ENCODE assay signal across 8 cellular contexts in the genomic region with DNA sequence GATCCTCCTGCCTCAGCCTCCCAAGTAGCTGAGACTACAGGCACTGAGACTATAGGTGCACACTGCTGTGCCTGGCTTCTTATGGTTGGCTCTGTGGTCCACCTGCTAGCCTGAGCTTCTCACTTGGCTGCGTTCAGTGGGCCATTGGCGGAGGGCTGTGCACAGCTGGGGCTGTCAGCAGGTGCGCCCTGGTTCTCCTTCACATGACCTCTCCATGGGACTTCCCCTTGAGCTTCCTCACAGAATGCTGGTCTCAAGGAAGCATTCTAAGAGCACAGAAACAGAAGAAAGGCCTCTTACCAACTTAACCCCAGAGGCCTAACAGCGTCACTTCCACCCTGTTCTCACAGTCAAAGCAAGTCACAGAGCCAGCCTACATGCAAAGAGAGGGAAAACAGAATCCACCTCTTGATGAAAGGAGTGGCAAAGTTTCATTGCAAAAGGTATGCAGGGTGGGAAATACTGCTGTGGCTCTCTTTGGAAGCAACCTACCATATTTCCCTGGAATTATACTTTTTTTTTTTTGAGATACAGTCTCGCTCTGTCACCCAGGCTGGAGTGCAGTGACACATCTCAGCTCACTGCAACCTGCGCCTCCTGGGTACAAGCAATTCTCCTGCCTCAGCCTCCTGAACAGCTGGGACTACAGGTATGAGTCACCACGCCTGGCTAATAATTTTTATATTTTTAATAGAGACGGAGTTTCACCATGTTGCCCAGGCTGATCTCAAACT. TPM values are rescaled to one million over a fixed set of nuclear protein-coding genes. Genes with fewer than 3 reads are reported as not detected.
DNase-seq lines count a peak whose midpoint lies in the region; ATAC-seq and TF ChIP-seq lines count a peak whose summit lies in the region.

No MANE protein-coding gene starts in this region.

- peaks cover 0 to 66% (median 6%) of the 10 kb centered on the region in 3 donors for H3K36me3 ChIP-seq in tibial nerve

- peaks cover 23% of the 10 kb centered on the region for H3K4me1 Mint-ChIP-seq in activated T-helper 17 cell treated with anti-CD3 and anti-CD28 coated beads, Interleukin-2, amount 50 U/mL, for 72 hours

- no peaks in the 10 kb centered on the region for H3K27me3 ChIP-seq in tibial nerve

- H3K4me3 ChIP-seq in GM08714 (ENCODE audit: low read length) (peak overlapping the region; percentile 14; the same call in 1 of the 2 replicates), tibial nerve (no peak overlapping the region)

- H3K27ac Mint-ChIP-seq in activated T-helper 17 cell treated with anti-CD3 and anti-CD28 coated beads, Interleukin-2, amount 50 U/mL, for 72 hours: peak overlapping the region; percentile 90

- no peaks in the 10 kb centered on the region for H3K27me3 Mint-ChIP-seq in activated T-helper 17 cell treated with anti-CD3 and anti-CD28 coated beads, Interleukin-2, amount 50 U/mL, for 72 hours

- H3K4me3 Mint-ChIP-seq in activated T-helper 17 cell treated with anti-CD3 and anti-CD28 coated beads, Interleukin-2, amount 50 U/mL, for 72 hours: peak overlapping the region; percentile 78

- peaks cover 0 to 4% (median 0%) of the 10 kb centered on the region in 4 donors for H3K4me1 ChIP-seq in tibial nerve

- TF ChIP-seq EP300 in tibial nerve (IDR thresholded peaks at IDR 0.05): no peak

- intact Hi-C loops in left ventricle myocardium superior (cut with micrococcal nuclease): no loop called here

- ATAC-seq in GM19372 (IDR thresholded peaks at IDR 0.05; ENCODE audit: low read depth, unreplicated experiment) (peak; percentile 88), HG03097 (IDR thresholded peaks at IDR 0.05; ENCODE audit: low FRiP score, unreplicated experiment) (peak; percentile 84), left ventricle myocardium superior (no peak)
- ATAC-seq in activated T-helper 17 cell treated with anti-CD3 and anti-CD28 coated beads, Interleukin-2, amount 50 U/mL, for 72 hours (replicated peaks): peak; percentile 71

- no peaks in the 10 kb centered on the region for H3K9me3 ChIP-seq in tibial nerve

- no peak overlapping the region for H3K27ac ChIP-seq in tibial nerve

- no peak for TF ChIP-seq CTCF in tibial nerve (IDR thresholded peaks at IDR 0.05)

- TF ChIP-seq POLR2A in tibial nerve (IDR thresholded peaks at IDR 0.05): no peak

- DNase-seq in NCI-H446 treated with DMSO at 0.1 percent for 48 hours (lab: John Stamatoyannopoulos, UW) (no peak), tibial nerve (ENCODE audit: low spot score in 2 of 2) (no peak), left ventricle myocardium superior (no peak), dermis blood vessel endothelial cell (no peak)

- H3K36me3 Mint-ChIP-seq in activated T-helper 17 cell treated with anti-CD3 and anti-CD28 coated beads, Interleukin-2, amount 50 U/mL, for 72 hours (ENCODE audit: low read depth): peaks cover 90% of the 10 kb centered on the region

- no peaks in the 10 kb centered on the region for H3K9me3 Mint-ChIP-seq in activated T-helper 17 cell treated with anti-CD3 and anti-CD28 coated beads, Interleukin-2, amount 50 U/mL, for 72 hours

- 92 to 93% methylated on average over 8 of the region's 8 CpGs for WGBS in tibial nerve, 2 donors

RNA-seq across cellular contexts. Expression of gene RILPL2, which starts 9.3 kb away (rescaled TPM):
- 10 to 100 TPM; 12.3 to 12.6 TPM for total RNA-seq in activated T-helper 17 cell treated with anti-CD3 and anti-CD28 coated beads, Interleukin-2, amount 50 U/mL, for 72 hours
- total RNA-seq in tibial nerve: 1 to 10 TPM; 5.2 to 6.9 (median 6.1) TPM
- 2.1 TPM for total RNA-seq in left ventricle myocardium superior
- 3.8 and 4.1 TPM in 2 replicates for total RNA-seq in dermis blood vessel endothelial cell

RNA-seq across cellular contexts. Expression of gene SNRNP35, which starts 30.7 kb away (rescaled TPM):
- total RNA-seq in activated T-helper 17 cell treated with anti-CD3 and anti-CD28 coated beads, Interleukin-2, amount 50 U/mL, for 72 hours: 10 to 100 TPM; 23.5 to 31.4 TPM
- total RNA-seq in tibial nerve: 10 to 100 TPM in 3 of 4 donors, 1 to 10 TPM in 1; 8.1 to 31.8 (median 20.8) TPM
- 23.2 TPM for total RNA-seq in left ventricle myocardium superior
- total RNA-seq in dermis blood vessel endothelial cell: 11.3 and 14.0 TPM in 2 replicates

RNA-seq across cellular contexts. Expression of gene KMT5A, which starts 43.3 kb away (rescaled TPM):
- total RNA-seq in activated T-helper 17 cell treated with anti-CD3 and anti-CD28 coated beads, Interleukin-2, amount 50 U/mL, for 72 hours: 10 to 100 TPM; 48.9 to 67.2 TPM
- total RNA-seq in tibial nerve (10 to 100 TPM; 16.5 to 34.5 (median 27.0) TPM), left ventricle myocardium superior (36.4 TPM), dermis blood vessel endothelial cell (36.6 and 56.2 TPM in 2 replicates)
